Comparison of ENCODE assay signal across 7 cellular contexts in genomic region chr11:102807921-102808320, GRCh38. TPM values are rescaled to one million over a fixed set of nuclear protein-coding genes. Genes with fewer than 3 reads are reported as not detected.
A peak's percentile ranks its signal among the peaks of the same experiment; 100 is the strongest.
DNase-seq lines count a peak whose midpoint lies in the region; ATAC-seq, FAIRE-seq and TF ChIP-seq lines count a peak whose summit lies in the region.

No MANE protein-coding gene starts in this region.

- no peaks in the 10 kb centered on the region for H3K36me3 Mint-ChIP-seq in neural progenitor cell

- ATAC-seq in HG02970 (IDR thresholded peaks at IDR 0.05; ENCODE audit: low FRiP score, unreplicated experiment) (peak; percentile 59), HG03571 (IDR thresholded peaks at IDR 0.05; ENCODE audit: unreplicated experiment) (no peak), gastroesophageal sphincter (no peak)

- WGBS in adrenal gland, 4 donors = 25 to 65% (median 43%) methylated on average over 9 to 19 of the region's 19 CpGs
- WGBS in gastroesophageal sphincter (ENCODE audit: low coverage in 1 of 2), 2 donors = 50 to 71% methylated on average over 2 to 8 of the region's 19 CpGs

- peaks cover 3% of the 10 kb centered on the region for H3K27me3 Mint-ChIP-seq in neural progenitor cell (ENCODE audit: insufficient read depth, low read depth)

- no peak for TF ChIP-seq EP300 in gastroesophageal sphincter (IDR thresholded peaks at IDR 0.05)

- TF ChIP-seq CTCF in adrenal gland (IDR thresholded peaks at IDR 0.05) = peak in 2 of 6 experiments; percentile 11 to 26
- peak; percentile 60 for TF ChIP-seq CTCF in neural progenitor cell (IDR thresholded peaks at IDR 0.05)
- no peak for TF ChIP-seq CTCF in gastroesophageal sphincter (IDR thresholded peaks at IDR 0.05)

- no peak overlapping the region for H3K27ac ChIP-seq in adrenal gland
- no peak overlapping the region for H3K27ac ChIP-seq in neural progenitor cell
- H3K27ac ChIP-seq in gastroesophageal sphincter = no peak overlapping the region

- H3K27me3 ChIP-seq in adrenal gland (no peaks in the 10 kb centered on the region), neural progenitor cell (no peaks in the 10 kb centered on the region), gastroesophageal sphincter (no peaks in the 10 kb centered on the region)

- peak overlapping the region; percentile 44 for H3K4me2 ChIP-seq in neural progenitor cell

- H3K4me3 ChIP-seq in adrenal gland = no peak overlapping the region
- peak overlapping the region; percentile 22 for H3K4me3 ChIP-seq in neural progenitor cell
- H3K4me3 ChIP-seq in gastroesophageal sphincter = no peak overlapping the region

- DNase-seq in GM12892 (ENCODE audit: insufficient read length) (no peak), adrenal gland (peak in 6 of 7 donors; percentile 16 to 54 (median 18)), neural progenitor cell (ENCODE audit: low spot score) (peak; percentile 77), medulla oblongata (ENCODE audit: extremely low spot score) (no peak)

- H3K79me2 ChIP-seq in neural progenitor cell (ENCODE audit: low read depth) = no peaks in the 10 kb centered on the region

- no peaks in the 10 kb centered on the region for H3F3A ChIP-seq in neural progenitor cell (ENCODE audit: low read depth)

- no peak overlapping the region for H3K27ac Mint-ChIP-seq in neural progenitor cell

- H4K20me1 ChIP-seq in neural progenitor cell (ENCODE audit: low read depth) = no peaks in the 10 kb centered on the region

- FAIRE-seq in GM12892 (lab: Jason Lieb, UNC) = peak; percentile 9

- H2AFZ ChIP-seq in neural progenitor cell (replicated peaks) = peak overlapping the region; percentile 97

- H3K4me3 Mint-ChIP-seq in neural progenitor cell = no peak overlapping the region

- intact Hi-C loops in adrenal gland (cut with DNase I) = no loop called here

- no peaks in the 10 kb centered on the region for H3K9me3 Mint-ChIP-seq in neural progenitor cell

- no peaks in the 10 kb centered on the region for H3K36me3 ChIP-seq in adrenal gland (replicated peaks in 1 of 2)
- H3K36me3 ChIP-seq in neural progenitor cell = no peaks in the 10 kb centered on the region
- no peaks in the 10 kb centered on the region for H3K36me3 ChIP-seq in gastroesophageal sphincter

- H3K9me3 ChIP-seq in adrenal gland (replicated peaks in 1 of 3) = peaks cover 0 to 4% (median 0%) of the 10 kb centered on the region in 3 donors
- H3K9me3 ChIP-seq in neural progenitor cell (ENCODE audit: low read depth) = no peaks in the 10 kb centered on the region
- no peaks in the 10 kb centered on the region for H3K9me3 ChIP-seq in gastroesophageal sphincter

- no peaks in the 10 kb centered on the region for H3K4me1 ChIP-seq in adrenal gland (replicated peaks in 1 of 2)
- H3K4me1 ChIP-seq in neural progenitor cell = no peaks in the 10 kb centered on the region
- H3K4me1 ChIP-seq in gastroesophageal sphincter = no peaks in the 10 kb centered on the region

- TF ChIP-seq POLR2A in GM12892 (IDR thresholded peaks at IDR 0.05; ENCODE audit: low read depth, low read length) (no peak), adrenal gland (IDR thresholded peaks at IDR 0.05) (no peak), gastroesophageal sphincter (IDR thresholded peaks at IDR 0.05) (no peak)

- H3K9ac ChIP-seq in neural progenitor cell = no peak overlapping the region

- H3K4me1 Mint-ChIP-seq in neural progenitor cell = no peaks in the 10 kb centered on the region

RNA-seq across cellular contexts. Expression of gene MMP1, which starts 10.0 kb away (rescaled TPM):
- not detected for polyA plus RNA-seq in GM12892 (2012; ENCODE audit: missing spikeins)
- total RNA-seq in adrenal gland = not detected
- polyA plus RNA-seq in adrenal gland = under 1 TPM in 1 of 3 donors, not detected in 2; 0.07 TPM
- total RNA-seq in neural progenitor cell (ENCODE audit: low replicate concordance) = not detected in 2 replicates
- not detected for total RNA-seq in gastroesophageal sphincter

RNA-seq across cellular contexts. Expression of gene MMP10, which starts 27.5 kb away (rescaled TPM):
- not detected for polyA plus RNA-seq in GM12892 (2012; ENCODE audit: missing spikeins)
- not detected for total RNA-seq in adrenal gland
- not detected for polyA plus RNA-seq in adrenal gland
- 0.32 TPM in 1 of 2 replicates, not detected in the other for total RNA-seq in neural progenitor cell (ENCODE audit: low replicate concordance)
- total RNA-seq in gastroesophageal sphincter = 1 to 10 TPM in 1 of 4 donors, not detected in 3; 1.7 TPM

RNA-seq across cellular contexts. Expression of gene MMP3, which starts 35.5 kb away (rescaled TPM):
- not detected for polyA plus RNA-seq in GM12892 (2012; ENCODE audit: missing spikeins)
- total RNA-seq in adrenal gland (under 1 TPM in 3 of 8 donors, not detected in 5; 0.14 to 0.69 (median 0.20) TPM), neural progenitor cell (ENCODE audit: low replicate concordance) (not detected in 2 replicates), gastroesophageal sphincter (1 to 10 TPM in 2 of 4 donors, under 1 TPM in 1, not detected in 1; 0.82 to 2.7 (median 1.2) TPM)
- polyA plus RNA-seq in adrenal gland = not detected

Comparison
In these comparisons a context has a peak if more than half of its experiments do, and no peak if none do; other contexts are left out.
1. DNase-seq: peak in adrenal gland (6 of 7) and neural progenitor cell (single experiment); none in GM12892 (single experiment) and medulla oblongata (single experiment).